In the genomic region with DNA sequence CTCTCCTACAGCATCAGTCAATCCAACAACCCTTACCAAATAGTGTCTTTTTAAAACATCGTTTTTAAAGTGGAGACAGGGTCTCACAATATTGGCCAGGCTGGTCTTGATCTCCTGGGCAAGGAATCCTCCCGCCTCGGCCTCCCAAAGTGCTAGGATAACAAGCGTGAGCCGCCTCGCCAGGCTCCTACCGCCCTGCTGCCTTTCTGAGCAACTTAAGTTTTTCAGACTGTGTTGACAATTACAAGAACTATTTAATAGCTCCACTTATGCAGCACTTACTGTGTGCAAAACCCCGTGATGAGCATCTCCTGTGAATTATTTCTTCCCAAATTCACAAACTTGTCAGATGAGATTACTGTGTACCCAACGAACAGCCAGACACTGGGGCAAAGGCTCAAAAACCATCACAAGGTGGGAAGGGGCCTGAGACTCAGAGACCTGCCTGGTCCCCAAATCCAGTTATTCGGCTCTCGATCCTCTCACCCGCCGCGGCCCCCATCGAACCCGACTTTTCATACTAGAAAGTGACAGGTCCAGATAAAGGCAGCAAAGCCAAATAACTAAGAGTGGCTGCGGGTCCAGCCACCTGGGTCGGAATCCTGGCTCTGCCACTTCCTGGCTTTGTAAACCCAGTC, we compare ENCODE assay signal across 9 cellular contexts. TPM values are rescaled to one million over a fixed set of nuclear protein-coding genes. Genes with fewer than 3 reads are reported as not detected.
A peak's percentile ranks its signal among the peaks of the same experiment; 100 is the strongest.
DNase-seq lines count a peak whose midpoint lies in the region; ATAC-seq and TF ChIP-seq lines count a peak whose summit lies in the region.
"Had no signal": no experiment of that assay in that cellular context is flagged by ENCODE, and none has a peak within 500 bp of the region (broad histone marks: within the 10 kb centered on the region; RNA-seq: fewer than 3 reads in every experiment).

No MANE protein-coding gene starts in this region.

- no peaks in the 10 kb centered on the region for H3F3A ChIP-seq in Loucy (ENCODE audit: low read depth)

- H3K4me3 ChIP-seq in BE2C (ENCODE audit: low read depth, low read length) (peak overlapping the region; percentile 100), Loucy (ENCODE audit: low read length, poor library complexity, severe bottlenecking) (peak overlapping the region; percentile 100), dorsolateral prefrontal cortex (peak overlapping the region; percentile 62 to 99 (median 86))

- ATAC-seq in natural killer cell (no peak), GM21717 (IDR thresholded peaks at IDR 0.05; ENCODE audit: unreplicated experiment) (no peak)

- H3K9me3 ChIP-seq in BE2C (no peaks in the 10 kb centered on the region), Loucy (ENCODE audit: insufficient read depth, low read depth, low read length) (no peaks in the 10 kb centered on the region)

- peaks cover 39 to 43% of the 10 kb centered on the region in 2 donors for H3K4me1 Mint-ChIP-seq in natural killer cell

- TF ChIP-seq CTCF in BE2C (IDR thresholded peaks at IDR 0.05; ENCODE audit: low read depth, low read length) (no peak), Loucy (conservative IDR thresholded peaks at IDR 0.05; ENCODE audit: low read length) (no peak), dorsolateral prefrontal cortex (IDR thresholded peaks at IDR 0.05 in 54 of 56, conservative IDR thresholded peaks at IDR 0.05 in 2 of 56; ENCODE audit: low read depth in 1 of 56, partially characterized antibody in 56 of 56) (no peak), natural killer cell (IDR thresholded peaks at IDR 0.05) (no peak)

- H3K79me2 ChIP-seq in Loucy (ENCODE audit: insufficient read depth, low read length): peaks cover 62% of the 10 kb centered on the region

- no peaks in the 10 kb centered on the region for H3K27me3 Mint-ChIP-seq in natural killer cell (ENCODE audit: low read depth in 2 of 2)

- H3K9ac ChIP-seq in Loucy (ENCODE audit: low read depth, low read length, poor library complexity, severe bottlenecking): peak overlapping the region; percentile 100

- H2AFZ ChIP-seq in Loucy (ENCODE audit: low read length): 0 out of 2 replicates have a peak overlapping the region, but pooled peaks have one; percentile 32

- H3K4me2 ChIP-seq in Loucy (ENCODE audit: low read depth, low read length, poor library complexity, severe bottlenecking): peak overlapping the region; percentile 98

- H3K27ac ChIP-seq in dorsolateral prefrontal cortex: peak overlapping the region; percentile 13 to 100 (median 98)

- H4K20me1 ChIP-seq in Loucy (ENCODE audit: insufficient read depth, low read length, poor library complexity, severe bottlenecking): peaks cover 44% of the 10 kb centered on the region

- H3K36me3 Mint-ChIP-seq in natural killer cell: no peaks in the 10 kb centered on the region

- DNase-seq in BE2C (no peak), dorsolateral prefrontal cortex (no peak), natural killer cell (no peak), NCI-H146 treated with DMSO at 0.1 percent for 48 hours (lab: John Stamatoyannopoulos, UW; ENCODE audit: unreplicated experiment) (no peak), NCI-H1105 treated with DMSO at 0.1 percent for 48 hours (lab: John Stamatoyannopoulos, UW) (no peak), UCSD-AML1 (lab: John Stamatoyannopoulos, UW; ENCODE audit: unreplicated experiment) (no peak)

- intact Hi-C loops in dorsolateral prefrontal cortex (cut with DNase I) (no loop called here), natural killer cell (cut with micrococcal nuclease) (loop anchor here (2.0 kb wide), 1 partner anchor 18 kb away; a partner anchor contains a TSS)

- H3K4me1 ChIP-seq in BE2C: peaks cover 25% of the 10 kb centered on the region
- peaks cover 31% of the 10 kb centered on the region for H3K4me1 ChIP-seq in Loucy (ENCODE audit: insufficient read depth, low read length, poor library complexity, severe bottlenecking)

- peak overlapping the region; percentile 96 for H3K4me3 Mint-ChIP-seq in natural killer cell

- no peaks in the 10 kb centered on the region for H3K27me3 ChIP-seq in BE2C
- peaks cover 8% of the 10 kb centered on the region for H3K27me3 ChIP-seq in Loucy (ENCODE audit: insufficient read depth, low read length, poor library complexity, severe bottlenecking)
- no peaks in the 10 kb centered on the region for H3K27me3 ChIP-seq in dorsolateral prefrontal cortex

- H3K27ac Mint-ChIP-seq in natural killer cell: peak overlapping the region; percentile 97 to 99

- H3K9me2 ChIP-seq in Loucy (replicated peaks; ENCODE audit: low read depth, low read length): no peaks in the 10 kb centered on the region

- H3K36me3 ChIP-seq in BE2C: peaks cover 47% of the 10 kb centered on the region
- H3K36me3 ChIP-seq in Loucy (ENCODE audit: insufficient read depth, low read length): peaks cover 36% of the 10 kb centered on the region; the same call in 1 of the 2 replicates

- no peaks in the 10 kb centered on the region for H3K9me3 Mint-ChIP-seq in natural killer cell

RNA-seq across cellular contexts. Expression of a gene that starts 0.6 kb away (rescaled TPM):
- polyA plus RNA-seq in BE2C (2012; ENCODE audit: insufficient read depth, insufficient read length, low read depth): 1,689 TPM
- total RNA-seq in dorsolateral prefrontal cortex (100 to 1,000 TPM; 354 to 681 (median 462) TPM), natural killer cell (1,000 to 10,000 TPM in 2 of 3 donors, 100 to 1,000 TPM in 1; 900 to 1,086 (median 1,066) TPM)

RNA-seq across cellular contexts. Expression of a gene that starts 0.9 kb away (rescaled TPM):
- 41.5 TPM for polyA plus RNA-seq in BE2C (2012; ENCODE audit: insufficient read depth, insufficient read length, low read depth)
- total RNA-seq in dorsolateral prefrontal cortex (10 to 100 TPM; 40.7 to 88.8 (median 62.5) TPM), natural killer cell (10 to 100 TPM; 18.6 to 28.3 (median 23.2) TPM)

RNA-seq across cellular contexts. Expression of a gene that starts 3.5 kb away (rescaled TPM):
- 0.48 TPM for polyA plus RNA-seq in BE2C (2012; ENCODE audit: insufficient read depth, insufficient read length, low read depth)
- 1 to 10 TPM in 13 of 120 experiments, under 1 TPM in 18, not detected in 89; 0.25 to 2.6 (median 0.96) TPM for total RNA-seq in dorsolateral prefrontal cortex
- total RNA-seq in natural killer cell: 1 to 10 TPM in 2 of 3 donors, under 1 TPM in 1; 0.70 to 1.3 (median 1.1) TPM
- total RNA-seq: subcutaneous adipose tissue had no signal

RNA-seq across cellular contexts. Expression of a gene that starts 11.9 kb away (rescaled TPM):
- polyA plus RNA-seq in BE2C (2012; ENCODE audit: insufficient read depth, insufficient read length, low read depth): not detected
- total RNA-seq in dorsolateral prefrontal cortex: not detected
- not detected for total RNA-seq in natural killer cell
- total RNA-seq: subcutaneous adipose tissue had no signal

RNA-seq across cellular contexts. Expression of a gene that starts 18.8 kb away (rescaled TPM):
- polyA plus RNA-seq in BE2C (2012; ENCODE audit: insufficient read depth, insufficient read length, low read depth): 47.7 TPM
- total RNA-seq in dorsolateral prefrontal cortex: 10 to 100 TPM; 24.9 to 77.5 (median 41.6) TPM
- 10 to 100 TPM; 16.4 to 31.2 (median 24.3) TPM for total RNA-seq in natural killer cell
